ENCODE assay signal across 25 cellular contexts in the genomic region with DNA sequence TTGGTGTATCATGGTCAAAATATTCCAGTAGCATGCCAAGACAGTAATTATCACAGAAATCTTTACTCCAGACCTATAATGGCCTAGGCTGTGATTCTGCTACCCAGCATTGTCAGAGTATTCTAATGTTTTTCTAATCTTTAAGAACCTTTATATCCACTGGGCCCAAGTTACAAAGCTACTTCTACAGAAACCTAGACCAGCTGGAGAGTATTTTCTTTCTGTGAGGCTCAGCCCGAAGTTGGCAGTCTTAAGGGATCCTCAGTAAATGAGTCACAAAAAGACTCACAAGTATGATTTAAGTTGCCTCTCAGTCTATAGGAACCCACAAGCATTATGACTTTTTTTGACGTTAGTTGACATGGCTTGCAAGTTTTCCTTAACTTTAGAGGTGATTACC.
DNase-seq lines count a peak whose midpoint lies in the region; ATAC-seq, FAIRE-seq and TF ChIP-seq lines count a peak whose summit lies in the region.
"Had no signal": no experiment of that assay in that cellular context is flagged by ENCODE, and none has a peak within 500 bp of the region (broad histone marks: within the 10 kb centered on the region; RNA-seq: fewer than 3 reads in every experiment).

No MANE protein-coding gene starts in this region.

- H3K27me3 ChIP-seq in MG63 (no peaks in the 10 kb centered on the region), bronchial epithelial cell (ENCODE audit: control insufficient read depth, insufficient read depth, low read length) (no peaks in the 10 kb centered on the region), small intestine (ENCODE audit: control insufficient read depth in 2 of 2, insufficient read depth in 2 of 2, low read length in 2 of 2) (no peaks in the 10 kb centered on the region)
- H3K27me3 ChIP-seq: tibial nerve had no signal

- H3K9me3 ChIP-seq in MG63: no peaks in the 10 kb centered on the region
- H3K9me3 ChIP-seq in small intestine (ENCODE audit: control insufficient read depth, low read depth): no peaks in the 10 kb centered on the region
- H3K9me3 ChIP-seq: HAP-1, mucosa of descending colon, tibial nerve had no signal

- H3K4me1 ChIP-seq in small intestine (ENCODE audit: control insufficient read depth in 2 of 2, insufficient read depth in 1 of 2, low read depth in 1 of 2, low read length in 1 of 2): no peaks in the 10 kb centered on the region
- H3K4me1 ChIP-seq: HAP-1, tibial nerve had no signal

- FAIRE-seq in bronchial epithelial cell (lab: Jason Lieb, UNC) (no peak), small intestine (lab: Jason Lieb, UNC) (no peak)
- FAIRE-seq: colon, endometrium had no signal

- no peak overlapping the region for H3K27ac ChIP-seq in small intestine (ENCODE audit: low read depth in 1 of 2, low read length in 1 of 2)
- H3K27ac ChIP-seq: KMS-11, tibial nerve had no signal

- peak; percentile 26 for DNase-seq in AG20443 (ENCODE audit: low spot score)
- peak; percentile 33 for DNase-seq in MG63
- DNase-seq in bronchial epithelial cell (ENCODE audit: low read depth): peak; percentile 16
- peak; percentile 76 for DNase-seq in iris pigment epithelial cell (ENCODE audit: low read depth)
- no peak for DNase-seq in NCI-H524 treated with DMSO at 0.1 percent for 48 hours (lab: John Stamatoyannopoulos, UW)
- no peak for DNase-seq in AG08396 (ENCODE audit: low spot score)
- DNase-seq in small intestine: no peak
- DNase-seq: activated CD4-positive, CD25-positive, alpha-beta regulatory T cell; activated CD8-positive, alpha-beta memory T cell treated with anti-CD3 and anti-CD28 coated beads, Interleukin-2, amount 10 ng/mL, durations not matched to agents 7 days and 5 days; amygdala; COR-L47; mucosa of descending colon; NCI-H1105; NCI-H2107; NCI-H526; SHP77; stimulated activated CD4-positive, alpha-beta T cell treated with anti-CD3 and anti-CD28 coated beads, Interleukin-15, amount 100 ng/mL, for 24 hours; stimulated activated naive CD4-positive, alpha-beta T cell had no signal

- ATAC-seq in GM21447 (IDR thresholded peaks at IDR 0.05; ENCODE audit: unreplicated experiment): no peak
- ATAC-seq: activated CD8-positive, alpha-beta memory T cell treated with anti-CD3 and anti-CD28 coated beads, Interleukin-2, amount 10 ng/mL, durations not matched to agents 7 days and 5 days; left lobe of liver; mucosa of descending colon had no signal

- 71 to 79% (median 74%) methylated on average over 2 of the region's 2 CpGs for WGBS in small intestine, 3 donors

- H3K36me3 ChIP-seq in MG63 (no peaks in the 10 kb centered on the region), bronchial epithelial cell (ENCODE audit: control insufficient read depth, insufficient read depth, low read length) (no peaks in the 10 kb centered on the region), small intestine (ENCODE audit: control insufficient read depth in 2 of 2, insufficient read depth in 2 of 2, low read length in 2 of 2) (no peaks in the 10 kb centered on the region)
- H3K36me3 ChIP-seq: HAP-1, tibial nerve had no signal

- no peak for TF ChIP-seq CTCF in bronchial epithelial cell (IDR thresholded peaks at IDR 0.05; ENCODE audit: insufficient read depth, low read length, severe bottlenecking)

- no peak overlapping the region for H3K4me3 ChIP-seq in MG63
- no peak overlapping the region for H3K4me3 ChIP-seq in bronchial epithelial cell (ENCODE audit: low read depth, low read length)
- no peak overlapping the region for H3K4me3 ChIP-seq in small intestine (ENCODE audit: low read depth in 1 of 2, low read length in 2 of 2)
- H3K4me3 ChIP-seq: HAP-1, mucosa of descending colon, tibial nerve had no signal

Comparison
In these comparisons a context has a peak if more than half of its experiments do, and no peak if none do; other contexts are left out.
1. DNase-seq: peak in AG20443 (single experiment), MG63 (single experiment), bronchial epithelial cell (single experiment) and iris pigment epithelial cell (single experiment); none in NCI-H524 treated with DMSO at 0.1 percent for 48 hours (single experiment), AG08396 (single experiment) and small intestine (single experiment).